ENCODE assay signal across 12 cellular contexts in genomic region chr16:68736561-68736960, GRCh38. TPM values are rescaled to one million over a fixed set of nuclear protein-coding genes. Genes with fewer than 3 reads are reported as not detected.
DNase-seq lines count a peak whose midpoint lies in the region; ATAC-seq and TF ChIP-seq lines count a peak whose summit lies in the region.
"Had no signal": no experiment of that assay in that cellular context is flagged by ENCODE, and none has a peak within 500 bp of the region (broad histone marks: within the 10 kb centered on the region; RNA-seq: fewer than 3 reads in every experiment).

No MANE protein-coding gene starts in this region.

- peak overlapping the region; percentile 59 for H3K4me3 Mint-ChIP-seq in T-helper 1 cell treated with Interleukin-12 subunit alpha and Interleukin-12 subunit beta and Interleukin-4 antibody, amounts not matched to agents 30 μg/mL and 1 μg/mL, for 36 hours
- H3K4me3 Mint-ChIP-seq in T-helper 17 cell: peak overlapping the region; percentile 45
- H3K4me3 Mint-ChIP-seq in progenitor cell of endocrine pancreas (ENCODE audit: low read depth): peak overlapping the region; percentile 99

- no peak overlapping the region for H3K27ac Mint-ChIP-seq in T-helper 1 cell treated with Interleukin-12 subunit alpha and Interleukin-12 subunit beta and Interleukin-4 antibody, amounts not matched to agents 30 μg/mL and 1 μg/mL, for 36 hours
- H3K27ac Mint-ChIP-seq in T-helper 17 cell (no peak overlapping the region), progenitor cell of endocrine pancreas (peak overlapping the region; percentile 82)

- no peaks in the 10 kb centered on the region for H3K36me3 Mint-ChIP-seq in T-helper 1 cell treated with Interleukin-12 subunit alpha and Interleukin-12 subunit beta and Interleukin-4 antibody, amounts not matched to agents 30 μg/mL and 1 μg/mL, for 36 hours (ENCODE audit: low read depth)
- H3K36me3 Mint-ChIP-seq in T-helper 17 cell (ENCODE audit: low read depth) (peaks cover 5% of the 10 kb centered on the region), progenitor cell of endocrine pancreas (ENCODE audit: insufficient read depth) (peaks cover 7% of the 10 kb centered on the region)

- TF ChIP-seq CTCF in epithelial cell of esophagus (IDR thresholded peaks at IDR 0.05; ENCODE audit: insufficient read depth, low read depth, low read length, missing control alignments): no peak
- TF ChIP-seq CTCF in progenitor cell of endocrine pancreas (IDR thresholded peaks at IDR 0.05; ENCODE audit: unreplicated experiment): no peak

- no peaks in the 10 kb centered on the region for H3K9me3 ChIP-seq in T-helper 17 cell (ENCODE audit: control insufficient read depth, low read length, poor library complexity, severe bottlenecking)
- H3K9me3 ChIP-seq: tibial nerve had no signal

- H3K9me3 Mint-ChIP-seq in T-helper 1 cell treated with Interleukin-12 subunit alpha and Interleukin-12 subunit beta and Interleukin-4 antibody, amounts not matched to agents 30 μg/mL and 1 μg/mL, for 36 hours: no peaks in the 10 kb centered on the region
- H3K9me3 Mint-ChIP-seq in progenitor cell of endocrine pancreas (ENCODE audit: low read depth): no peaks in the 10 kb centered on the region

- H3K4me1 Mint-ChIP-seq in T-helper 1 cell treated with Interleukin-12 subunit alpha and Interleukin-12 subunit beta and Interleukin-4 antibody, amounts not matched to agents 30 μg/mL and 1 μg/mL, for 36 hours (ENCODE audit: low read depth): peaks cover 13% of the 10 kb centered on the region
- H3K4me1 Mint-ChIP-seq in T-helper 17 cell: peaks cover 5% of the 10 kb centered on the region
- H3K4me1 Mint-ChIP-seq in progenitor cell of endocrine pancreas (ENCODE audit: low read depth): peaks cover 38% of the 10 kb centered on the region

- H3K4me3 ChIP-seq in epithelial cell of esophagus (ENCODE audit: low read length): peak overlapping the region; percentile 87

- DNase-seq in T-helper 1 cell (no peak), T-helper 17 cell (no peak), epithelial cell of esophagus (ENCODE audit: low read depth) (no peak), progenitor cell of endocrine pancreas (ENCODE audit: low spot score, unreplicated experiment) (no peak), HUDEP-2 (lab: John Stamatoyannopoulos, UW; ENCODE audit: unreplicated experiment in 76 of 76) (no peak), GOT3 (lab: John Stamatoyannopoulos, UW) (no peak)
- DNase-seq: NCI-H2227 treated with DMSO at 0.1 percent for 48 hours, sigmoid colon, T-helper 9 cell had no signal

- H3K27me3 Mint-ChIP-seq in T-helper 1 cell treated with Interleukin-12 subunit alpha and Interleukin-12 subunit beta and Interleukin-4 antibody, amounts not matched to agents 30 μg/mL and 1 μg/mL, for 36 hours (ENCODE audit: low read depth): peaks cover 46% of the 10 kb centered on the region
- peaks cover 52% of the 10 kb centered on the region for H3K27me3 Mint-ChIP-seq in T-helper 17 cell
- H3K27me3 Mint-ChIP-seq in progenitor cell of endocrine pancreas: no peaks in the 10 kb centered on the region

- no peak for ATAC-seq in T-helper 17 cell
- no peak for ATAC-seq in GM21447 (IDR thresholded peaks at IDR 0.05; ENCODE audit: unreplicated experiment)

RNA-seq across cellular contexts. Expression of gene CDH1, which starts 0.5 kb away (rescaled TPM):
- under 1 TPM; 0.44 to 0.47 TPM for total RNA-seq in T-helper 17 cell
- total RNA-seq in progenitor cell of endocrine pancreas: 545 and 586 TPM in 2 replicates

Comparison
In these comparisons a context has a peak if more than half of its experiments do, and no peak if none do; other contexts are left out.
1. H3K4me3 Mint-ChIP-seq: peak in every context shown above with its lines; median percentile 99 in progenitor cell of endocrine pancreas; 59 in T-helper 1 cell treated with Interleukin-12 subunit alpha and Interleukin-12 subunit beta and Interleukin-4 antibody, amounts not matched to agents 30 μg/mL and 1 μg/mL, for 36 hours; 45 in T-helper 17 cell.
2. RNA of gene CDH1, which starts 0.5 kb away (total RNA-seq): 545 to 586 TPM in progenitor cell of endocrine pancreas; 0.44 to 0.47 TPM in T-helper 17 cell; every median in the first group is over 100 times any median in the second.